In the genomic region with DNA sequence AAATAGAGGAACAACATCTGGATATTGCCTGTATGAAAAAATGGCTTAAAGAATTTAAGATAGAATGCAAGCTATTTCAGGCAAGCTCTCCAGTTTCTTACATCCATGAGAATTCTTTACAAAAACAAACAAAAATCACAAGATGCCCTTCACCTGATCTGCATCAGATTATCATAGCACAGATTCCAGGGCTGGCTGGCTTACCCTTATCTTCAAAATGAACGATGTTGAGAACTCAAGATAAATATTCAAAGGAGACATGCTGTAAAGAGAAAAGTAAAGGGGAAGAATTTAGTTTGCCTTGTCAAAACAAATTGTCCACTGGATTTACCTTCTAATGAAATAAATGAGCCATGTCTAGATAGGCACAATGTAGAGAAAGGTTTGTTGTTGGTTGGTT, we compare ENCODE assay signal across 22 cellular contexts.
"Had no signal": no experiment of that assay in that cellular context is flagged by ENCODE, and none has a peak within 500 bp of the region (broad histone marks: within the 10 kb centered on the region; RNA-seq: fewer than 3 reads in every experiment).

No MANE protein-coding gene starts in this region.

- H3K27me3 Mint-ChIP-seq: activated CD4-positive, alpha-beta T cell treated with anti-CD3 and anti-CD28 coated beads, Interleukin-2, amount 10 ng/mL, durations not matched to agents 7 days and 5 days; activated T-cell treated with anti-CD3 and anti-CD28 coated beads, Interleukin-2, amount 50 U/mL, for 24 hours had no signal

- H3K4me1 Mint-ChIP-seq: naive B cell; neural progenitor cell; stimulated activated effector memory CD8-positive, alpha-beta T cell treated with anti-CD3 and anti-CD28 coated beads, Interleukin-12 subunit alpha, Interleukin-12 subunit beta, amount 100 ng/mL, for 72 hours had no signal

- H3K36me3 ChIP-seq: ascending aorta, esophagus squamous epithelium, neural progenitor cell, right lobe of liver, stomach had no signal

- H3K4me2 ChIP-seq: neural progenitor cell had no signal

- H3K4me3 Mint-ChIP-seq: activated CD4-positive, alpha-beta T cell treated with anti-CD3 and anti-CD28 coated beads, Interleukin-2, amount 10 ng/mL, durations not matched to agents 7 days and 5 days; activated CD8-positive, alpha-beta T cell treated with anti-CD3 and anti-CD28 coated beads, Interleukin-2, amount 10 ng/mL, durations not matched to agents 7 days and 5 days; activated naive CD4-positive, alpha-beta T cell treated with anti-CD3 and anti-CD28 coated beads for 36 hours; activated T-cell treated with anti-CD3 and anti-CD28 coated beads, Interleukin-2, amount 50 U/mL, for 24 hours; effector memory CD8-positive, alpha-beta T cell; naive B cell; neural progenitor cell; stimulated activated effector memory CD8-positive, alpha-beta T cell treated with anti-CD3 and anti-CD28 coated beads, Interleukin-12 subunit alpha, Interleukin-12 subunit beta, amount 100 ng/mL, for 72 hours had no signal

- H3K27ac ChIP-seq: ascending aorta, esophagus squamous epithelium, neural progenitor cell, psoas muscle, right lobe of liver, stomach had no signal

- H3K9me3 ChIP-seq: ascending aorta, esophagus squamous epithelium, psoas muscle, right lobe of liver, stomach had no signal

- H3K27ac Mint-ChIP-seq: activated CD4-positive, alpha-beta T cell treated with anti-CD3 and anti-CD28 coated beads, Interleukin-2, amount 10 ng/mL, durations not matched to agents 7 days and 5 days; activated CD8-positive, alpha-beta T cell treated with anti-CD3 and anti-CD28 coated beads, Interleukin-2, amount 10 ng/mL, durations not matched to agents 7 days and 5 days; activated naive CD4-positive, alpha-beta T cell treated with anti-CD3 and anti-CD28 coated beads for 36 hours; activated T-cell treated with anti-CD3 and anti-CD28 coated beads, Interleukin-2, amount 50 U/mL, for 24 hours; activated T-helper 2 cell treated with anti-CD3 and anti-CD28 coated beads, Interferon-gamma antibody, Interleukin-2, Interleukin-4, amounts not matched to agents 10 μg/mL and 5 μg/mL and 100 μg/mL, durations not matched to agents 14 hours and 24 hours and 36 hours; effector memory CD8-positive, alpha-beta T cell; naive B cell; neural progenitor cell; stimulated activated effector memory CD8-positive, alpha-beta T cell treated with anti-CD3 and anti-CD28 coated beads, Interleukin-12 subunit alpha, Interleukin-12 subunit beta, amount 100 ng/mL, for 72 hours had no signal

- H2AFZ ChIP-seq: neural progenitor cell had no signal

- H3K9ac ChIP-seq: neural progenitor cell had no signal

- H3K4me3 ChIP-seq: ascending aorta, esophagus squamous epithelium, lung, neural progenitor cell, psoas muscle, right lobe of liver, stomach had no signal

- H3K9me3 Mint-ChIP-seq: activated CD4-positive, alpha-beta T cell treated with anti-CD3 and anti-CD28 coated beads, Interleukin-2, amount 10 ng/mL, durations not matched to agents 7 days and 5 days; activated naive CD4-positive, alpha-beta T cell treated with anti-CD3 and anti-CD28 coated beads for 36 hours; activated T-cell treated with anti-CD3 and anti-CD28 coated beads, Interleukin-2, amount 50 U/mL, for 24 hours; activated T-helper 2 cell treated with anti-CD3 and anti-CD28 coated beads, Interferon-gamma antibody, Interleukin-2, Interleukin-4, amounts not matched to agents 10 μg/mL and 5 μg/mL and 100 μg/mL, durations not matched to agents 14 hours and 24 hours and 36 hours; effector memory CD8-positive, alpha-beta T cell; neural progenitor cell; stimulated activated effector memory CD8-positive, alpha-beta T cell treated with anti-CD3 and anti-CD28 coated beads, Interleukin-12 subunit alpha, Interleukin-12 subunit beta, amount 100 ng/mL, for 72 hours had no signal

- H3K36me3 Mint-ChIP-seq: naive B cell; neural progenitor cell; stimulated activated effector memory CD8-positive, alpha-beta T cell treated with anti-CD3 and anti-CD28 coated beads, Interleukin-12 subunit alpha, Interleukin-12 subunit beta, amount 100 ng/mL, for 72 hours had no signal

- H3K27me3 ChIP-seq: ascending aorta, esophagus squamous epithelium, neural progenitor cell, right lobe of liver, stomach had no signal

- H3K4me1 ChIP-seq: ascending aorta, neural progenitor cell, psoas muscle, right lobe of liver, stomach had no signal

- DNase-seq: activated CD4-positive, alpha-beta T cell treated with anti-CD3 and anti-CD28 coated beads, Interleukin-2, amount 10 ng/mL, durations not matched to agents 7 days and 5 days; activated CD8-positive, alpha-beta T cell treated with anti-CD3 and anti-CD28 coated beads, Interleukin-2, amount 10 ng/mL, durations not matched to agents 7 days and 5 days; activated naive CD4-positive, alpha-beta T cell treated with anti-CD3 and anti-CD28 coated beads for 36 hours; activated T-cell treated with anti-CD3 and anti-CD28 coated beads, Interleukin-2, amount 50 U/mL, for 24 hours; cerebellar nuclear complex; effector memory CD8-positive, alpha-beta T cell; esophagus squamous epithelium; foreskin melanocyte; glutamatergic neuron; hippocampal formation; islet precursor cell; left colon; naive B cell; psoas muscle; right lobe of liver; stimulated activated CD4-positive, alpha-beta T cell treated with anti-CD3 and anti-CD28 coated beads, Interleukin-4, amount 100 ng/mL, for 24 hours; stomach had no signal
